ENCODE assay signal across 22 cellular contexts in the genomic region with DNA sequence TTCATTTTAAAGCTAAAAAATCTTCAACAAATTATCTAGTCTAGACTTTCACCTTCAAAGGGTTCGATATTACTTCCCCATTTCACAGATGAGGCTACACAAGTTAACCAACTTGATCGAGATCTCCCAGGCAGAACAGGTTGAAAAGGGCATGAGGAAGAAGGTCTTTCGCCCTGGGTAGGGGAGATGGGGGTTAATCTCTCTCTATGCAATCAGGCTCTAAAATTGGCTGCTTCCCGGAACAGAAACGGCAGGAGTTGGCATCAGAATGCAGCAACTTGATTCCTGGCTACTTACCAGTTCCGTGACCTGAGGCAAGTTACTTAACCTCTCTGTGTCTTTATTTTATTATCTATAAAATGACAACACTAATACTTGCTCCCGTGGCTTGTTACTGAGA. TPM values are rescaled to one million over a fixed set of nuclear protein-coding genes. Genes with fewer than 3 reads are reported as not detected.
A peak's percentile ranks its signal among the peaks of the same experiment; 100 is the strongest.
DNase-seq lines count a peak whose midpoint lies in the region; ATAC-seq, FAIRE-seq and TF ChIP-seq lines count a peak whose summit lies in the region.
"Had no signal": no experiment of that assay in that cellular context is flagged by ENCODE, and none has a peak within 500 bp of the region (broad histone marks: within the 10 kb centered on the region; RNA-seq: fewer than 3 reads in every experiment).

No MANE protein-coding gene starts in this region.

- POLR2A ChIA-PET in OCI-LY7 (lab: Charles Lee), result interaction anchor here (0.6 to 1.6 kb wide), 3 partner anchors 11 to 568 kb away, joined by 3 to 5 read pairs (median 5); no protein-coding TSS in a partner anchor
- POLR2A ChIA-PET in naive thymus-derived CD8-positive, alpha-beta T cell (lab: Charles Lee), result interaction anchor here (0.7 kb wide), 1 partner anchor 744 kb away, joined by 4 read pairs; no protein-coding TSS in a partner anchor
- POLR2A ChIA-PET in naive thymus-derived CD4-positive, alpha-beta T cell (lab: Charles Lee), result interaction anchor here (0.6 kb wide), 1 partner anchor 329 kb away, joined by 3 read pairs; no protein-coding TSS in a partner anchor

- H3K27ac ChIP-seq in C4-2B, result peak overlapping the region; percentile 95
- H3K27ac ChIP-seq in OCI-LY7 (ENCODE audit: low read depth, low read length, poor library complexity, severe bottlenecking), result peak overlapping the region; percentile 94
- H3K27ac ChIP-seq in hepatocyte, result no peak overlapping the region
- no peak overlapping the region for H3K27ac ChIP-seq in naive thymus-derived CD4-positive, alpha-beta T cell (ENCODE audit: low read depth, low read length)
- no peak overlapping the region for H3K27ac ChIP-seq in kidney (ENCODE audit: low read depth in 2 of 2, low read length in 2 of 2)
- H3K27ac ChIP-seq: brain microvascular endothelial cell, colonic mucosa, psoas muscle, skin epidermis, tibial nerve had no signal

- TF ChIP-seq CTCF in C4-2B (conservative IDR thresholded peaks at IDR 0.05) (no peak), OCI-LY7 (conservative IDR thresholded peaks at IDR 0.05; ENCODE audit: low read length) (no peak), hepatocyte (IDR thresholded peaks at IDR 0.05; ENCODE audit: poor library complexity) (no peak), kidney (IDR thresholded peaks at IDR 0.05; ENCODE audit: borderline replicate concordance, extremely low read depth, insufficient read depth) (no peak)

- FAIRE-seq in kidney (lab: Jason Lieb, UNC), result no peak
- FAIRE-seq: TTC549 had no signal

- BruUV-seq in OCI-LY7 (replicated peaks; lab: Mats Ljungman, UMichigan), result TSS peak; percentile 82

- peak; percentile 24 for ATAC-seq in GM21723 (IDR thresholded peaks at IDR 0.05; ENCODE audit: unreplicated experiment)
- ATAC-seq in naive thymus-derived CD8-positive, alpha-beta T cell, result no peak
- ATAC-seq in naive thymus-derived CD4-positive, alpha-beta T cell, result no peak
- ATAC-seq: psoas muscle; Right ventricle myocardium inferior; stimulated activated naive CD8-positive, alpha-beta T cell treated with anti-CD3 and anti-CD28 coated beads, Interleukin-15, Interleukin-2, amounts not matched to agents 100 U/mL and 50 U/mL, for 24 hours had no signal

- no peak overlapping the region for H3K27ac Mint-ChIP-seq in naive thymus-derived CD8-positive, alpha-beta T cell
- H3K27ac Mint-ChIP-seq in naive thymus-derived CD4-positive, alpha-beta T cell, result no peak overlapping the region
- H3K27ac Mint-ChIP-seq: activated CD4-positive, alpha-beta T cell treated with anti-CD3 and anti-CD28 coated beads, Interleukin-2, amount 10 ng/mL, durations not matched to agents 24 days and 14 days; CD8-positive, alpha-beta memory T cell had no signal

- H3K4me3 Mint-ChIP-seq in naive thymus-derived CD8-positive, alpha-beta T cell, result no peak overlapping the region
- H3K4me3 Mint-ChIP-seq in naive thymus-derived CD4-positive, alpha-beta T cell, result no peak overlapping the region
- H3K4me3 Mint-ChIP-seq: activated CD4-positive, alpha-beta T cell treated with anti-CD3 and anti-CD28 coated beads, Interleukin-2, amount 10 ng/mL, durations not matched to agents 24 days and 14 days; CD8-positive, alpha-beta memory T cell had no signal

- H3K9ac ChIP-seq in kidney (ENCODE audit: low read length in 2 of 2), result no peak overlapping the region

- H2AFZ ChIP-seq in OCI-LY7 (ENCODE audit: low read length) (peak overlapping the region; percentile 12; the same call in 1 of the 2 replicates), hepatocyte (no peak overlapping the region)

- H4K20me1 ChIP-seq in OCI-LY7 (ENCODE audit: insufficient read depth, low read length) (no peaks in the 10 kb centered on the region), hepatocyte (ENCODE audit: insufficient read depth, poor library complexity, severe bottlenecking) (no peaks in the 10 kb centered on the region)

- intact Hi-C loops in OCI-LY7 (cut with micrococcal nuclease; ENCODE audit: unreplicated experiment), result loop anchor here (5.0 to 10.0 kb wide), 4 partner anchors 127 to 749 kb away; a partner anchor contains a TSS
- intact Hi-C loops in naive thymus-derived CD4-positive, alpha-beta T cell (cut with micrococcal nuclease), result loop anchor here in 1 of 2 donors (10.0 kb wide), 1 partner anchor 521 kb away; no protein-coding TSS in a partner anchor
- intact Hi-C loops in kidney (cut with DNase I), result no loop called here

- peak; percentile 81 for DNase-seq in OCI-LY7 (ENCODE audit: low spot score)
- no peak for DNase-seq in hepatocyte (ENCODE audit: low spot score)
- no peak for DNase-seq in naive thymus-derived CD8-positive, alpha-beta T cell
- DNase-seq in naive thymus-derived CD4-positive, alpha-beta T cell, result no peak
- no peak for DNase-seq in kidney
- DNase-seq in activated T-cell treated with anti-CD3 and anti-CD28 coated beads, Interleukin-2, amount 50 U/mL, for 48 hours, result no peak
- DNase-seq: activated CD4-positive, alpha-beta T cell treated with anti-CD3 and anti-CD28 coated beads, Interleukin-2, amount 10 ng/mL, durations not matched to agents 24 days and 14 days; activated effector memory CD4-positive, alpha-beta T cell treated with anti-CD3 and anti-CD28 coated beads, Interleukin-2, amount 50 U/mL, for 16 hours; brain microvascular endothelial cell; CD8-positive, alpha-beta memory T cell; colonic mucosa; midbrain; NCI-H510A; psoas muscle; stimulated activated naive CD8-positive, alpha-beta T cell treated with anti-CD3 and anti-CD28 coated beads, Interleukin-15, Interleukin-2, amounts not matched to agents 100 U/mL and 50 U/mL, for 24 hours had no signal

- H3K27me3 ChIP-seq in hepatocyte, result peaks cover 91% of the 10 kb centered on the region
- peaks cover 0 to 10% of the 10 kb centered on the region in 2 donors for H3K27me3 ChIP-seq in naive thymus-derived CD4-positive, alpha-beta T cell (ENCODE audit: control insufficient read depth in 2 of 2, insufficient read depth in 2 of 2, low read length in 2 of 2)

- 53% methylated on average over 7 of the region's 7 CpGs for WGBS in hepatocyte (ENCODE audit: low lambda C conversion rate, missing lambda C conversion rate)

- H3K36me3 Mint-ChIP-seq in naive thymus-derived CD8-positive, alpha-beta T cell, result no peaks in the 10 kb centered on the region
- no peaks in the 10 kb centered on the region for H3K36me3 Mint-ChIP-seq in naive thymus-derived CD4-positive, alpha-beta T cell
- H3K36me3 Mint-ChIP-seq: CD8-positive, alpha-beta memory T cell had no signal

- H3K4me1 Mint-ChIP-seq in naive thymus-derived CD8-positive, alpha-beta T cell, result peaks cover 8 to 26% (median 12%) of the 10 kb centered on the region in 4 donors
- H3K4me1 Mint-ChIP-seq in naive thymus-derived CD4-positive, alpha-beta T cell, result peaks cover 0 to 37% (median 5%) of the 10 kb centered on the region in 7 donors

- H3K4me1 ChIP-seq in OCI-LY7 (ENCODE audit: insufficient read depth, low read length, poor library complexity, severe bottlenecking), result peaks cover 87% of the 10 kb centered on the region
- peaks cover 15% of the 10 kb centered on the region for H3K4me1 ChIP-seq in hepatocyte (ENCODE audit: insufficient read depth)
- peaks cover 0 to 14% of the 10 kb centered on the region in 2 donors for H3K4me1 ChIP-seq in naive thymus-derived CD4-positive, alpha-beta T cell (ENCODE audit: control insufficient read depth in 2 of 2, insufficient read depth in 2 of 2, low read length in 2 of 2)
- H3K4me1 ChIP-seq in kidney (ENCODE audit: control insufficient read depth in 1 of 2, insufficient read depth in 1 of 2, low read depth in 1 of 2, low read length in 2 of 2), result peaks cover 0 to 11% of the 10 kb centered on the region in 2 donors

- H3K9me3 Mint-ChIP-seq in naive thymus-derived CD8-positive, alpha-beta T cell, result no peaks in the 10 kb centered on the region
- H3K9me3 Mint-ChIP-seq in naive thymus-derived CD4-positive, alpha-beta T cell, result peaks cover 0 to 3% (median 0%) of the 10 kb centered on the region in 11 donors
- H3K9me3 Mint-ChIP-seq: activated CD4-positive, alpha-beta T cell treated with anti-CD3 and anti-CD28 coated beads, Interleukin-2, amount 10 ng/mL, durations not matched to agents 24 days and 14 days; CD8-positive, alpha-beta memory T cell had no signal

- H3K9me2 ChIP-seq in OCI-LY7 (ENCODE audit: insufficient read depth, low read length) (no peaks in the 10 kb centered on the region), hepatocyte (replicated peaks; ENCODE audit: insufficient read depth) (no peaks in the 10 kb centered on the region)

- peaks cover 6 to 21% (median 13%) of the 10 kb centered on the region in 5 donors for H3K27me3 Mint-ChIP-seq in naive thymus-derived CD8-positive, alpha-beta T cell
- H3K27me3 Mint-ChIP-seq in naive thymus-derived CD4-positive, alpha-beta T cell, result peaks cover 13 to 23% (median 15%) of the 10 kb centered on the region in 5 donors

- H3K4me2 ChIP-seq in OCI-LY7 (ENCODE audit: low read length), result peak overlapping the region; percentile 87
- H3K4me2 ChIP-seq in hepatocyte, result peak overlapping the region; percentile 60

- CTCF ChIA-PET in OCI-LY7 (lab: Charles Lee; ENCODE audit: unreplicated experiment), result interaction anchor here (2.5 kb wide), 1 partner anchor 10 kb away, joined by 5 read pairs; no protein-coding TSS in a partner anchor
- CTCF ChIA-PET in naive thymus-derived CD4-positive, alpha-beta T cell (lab: Charles Lee), result interaction anchor here (0.6 to 3.3 kb wide), 2 partner anchors 10 to 537 kb away, joined by 3 to 20 read pairs; no protein-coding TSS in a partner anchor

- H3K36me3 ChIP-seq in OCI-LY7 (ENCODE audit: insufficient read depth, low read length), result no peaks in the 10 kb centered on the region
- H3K36me3 ChIP-seq in hepatocyte (replicated peaks; ENCODE audit: insufficient read depth, low read depth), result no peaks in the 10 kb centered on the region
- no peaks in the 10 kb centered on the region for H3K36me3 ChIP-seq in naive thymus-derived CD4-positive, alpha-beta T cell (ENCODE audit: control insufficient read depth in 2 of 3, insufficient read depth in 3 of 3, low read length in 3 of 3)
- H3K36me3 ChIP-seq in kidney (ENCODE audit: control insufficient read depth in 1 of 2, insufficient read depth in 2 of 2, low read length in 2 of 2), result no peaks in the 10 kb centered on the region
- H3K36me3 ChIP-seq: brain microvascular endothelial cell, colonic mucosa, tibial nerve had no signal

- no peaks in the 10 kb centered on the region for H3K9me3 ChIP-seq in OCI-LY7 (ENCODE audit: low read length)
- H3K9me3 ChIP-seq in hepatocyte (ENCODE audit: low read depth), result no peaks in the 10 kb centered on the region
- no peaks in the 10 kb centered on the region for H3K9me3 ChIP-seq in naive thymus-derived CD4-positive, alpha-beta T cell (ENCODE audit: control insufficient read depth in 2 of 3, low read length in 3 of 3)
- no peaks in the 10 kb centered on the region for H3K9me3 ChIP-seq in kidney (ENCODE audit: control insufficient read depth in 1 of 2, low read length in 2 of 2)
- H3K9me3 ChIP-seq: colonic mucosa, psoas muscle, tibial nerve had no signal

- H3K4me3 ChIP-seq in OCI-LY7 (ENCODE audit: low read depth, low read length, poor library complexity, severe bottlenecking) (peak overlapping the region; percentile 74), hepatocyte (no peak overlapping the region), kidney (ENCODE audit: low read length in 2 of 2) (no peak overlapping the region)
- no peak overlapping the region for H3K4me3 ChIP-seq in naive thymus-derived CD4-positive, alpha-beta T cell (ENCODE audit: low read length)
- H3K4me3 ChIP-seq: colonic mucosa, psoas muscle, skin epidermis, tibial nerve had no signal

- H3K79me2 ChIP-seq in OCI-LY7 (ENCODE audit: insufficient read depth, low read depth, low read length) (peaks cover 37% of the 10 kb centered on the region; the same call in 1 of the 2 replicates), hepatocyte (no peaks in the 10 kb centered on the region)

RNA-seq across cellular contexts. Expression of a gene that starts 2.4 kb away (rescaled TPM):
- 0.67 and 0.76 TPM in 2 replicates for total RNA-seq in OCI-LY7 (2014; rRNA removed; shearing (Covaris generic))
- total RNA-seq in OCI-LY7 (2022) (1.3 and 3.2 TPM in 2 replicates), hepatocyte (not detected in 2 replicates), kidney (not detected)
- polyA plus RNA-seq in hepatocyte (not detected in 2 replicates), kidney (ENCODE audit: insufficient read depth, low read depth, low replicate concordance) (not detected)
- total RNA-seq in naive thymus-derived CD8-positive, alpha-beta T cell, result not detected
- not detected for polyA plus RNA-seq in naive thymus-derived CD8-positive, alpha-beta T cell
- not detected for total RNA-seq in naive thymus-derived CD4-positive, alpha-beta T cell
- polyA plus RNA-seq in naive thymus-derived CD4-positive, alpha-beta T cell, result not detected
- total RNA-seq: activated CD4-positive, alpha-beta T cell treated with anti-CD3 and anti-CD28 coated beads, Interleukin-2, amount 10 ng/mL, durations not matched to agents 24 days and 14 days; CD8-positive, alpha-beta memory T cell; colonic mucosa; fibroblast of lung; psoas muscle; tibial nerve had no signal
- polyA plus RNA-seq: CD8-positive, alpha-beta memory T cell; fibroblast of lung; psoas muscle had no signal

RNA-seq across cellular contexts. Expression of a gene that starts 26.9 kb away (rescaled TPM):
- 12.8 and 18.9 TPM in 2 replicates for total RNA-seq in OCI-LY7 (2014; rRNA removed; shearing (Covaris generic))
- 25.1 and 30.9 TPM in 2 replicates for total RNA-seq in OCI-LY7 (2022)
- 63.5 and 71.3 TPM in 2 replicates for total RNA-seq in hepatocyte
- polyA plus RNA-seq in hepatocyte, result 74.4 and 83.1 TPM in 2 replicates
- total RNA-seq in naive thymus-derived CD8-positive, alpha-beta T cell, result 100 to 1,000 TPM; 152 to 168 TPM
- 10 to 100 TPM; 52.3 to 55.5 (median 55.4) TPM for polyA plus RNA-seq in naive thymus-derived CD8-positive, alpha-beta T cell
- total RNA-seq in naive thymus-derived CD4-positive, alpha-beta T cell, result 100 to 1,000 TPM in 3 of 5 experiments, 10 to 100 TPM in 2; 66.1 to 175 (median 137) TPM
- 10 to 100 TPM; 58.7 to 68.9 TPM for polyA plus RNA-seq in naive thymus-derived CD4-positive, alpha-beta T cell
- total RNA-seq in kidney, result 109 TPM
- polyA plus RNA-seq in kidney (ENCODE audit: insufficient read depth, low read depth, low replicate concordance), result 82.2 TPM

Comparison
In these comparisons a context has a peak if more than half of its experiments do, and no peak if none do; other contexts are left out.
1. H3K27ac ChIP-seq: peak in C4-2B (single experiment) and OCI-LY7 (single experiment); none in hepatocyte (single experiment), naive thymus-derived CD4-positive, alpha-beta T cell (single experiment) and kidney (0 of 2).